In the genomic region with DNA sequence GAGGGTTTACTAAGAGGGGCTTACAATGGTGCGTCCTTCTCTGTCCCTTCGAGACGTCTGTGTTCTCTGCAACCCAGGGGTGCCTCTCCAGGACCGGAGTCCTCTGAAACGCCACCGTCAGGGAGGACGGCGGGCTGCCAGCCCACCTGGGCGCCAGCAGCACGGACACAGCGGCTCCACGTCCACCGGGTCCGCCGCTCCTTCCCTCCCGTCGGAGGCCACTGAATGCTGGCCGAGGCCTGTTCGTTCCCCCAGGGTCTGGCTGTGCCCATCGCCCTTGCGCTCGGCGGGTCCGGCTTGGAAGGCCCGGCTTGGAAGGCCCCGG, we compare ENCODE assay signal across 8 cellular contexts. TPM values are rescaled to one million over a fixed set of nuclear protein-coding genes. Genes with fewer than 3 reads are reported as not detected.
DNase-seq lines count a peak whose midpoint lies in the region; ATAC-seq and TF ChIP-seq lines count a peak whose summit lies in the region.

No MANE protein-coding gene starts in this region.

- H3K4me2 ChIP-seq in SU-DHL-6 (ENCODE audit: low read depth, low read length, poor library complexity, severe bottlenecking): peak overlapping the region; percentile 72

- ATAC-seq in GM21576 (IDR thresholded peaks at IDR 0.05; ENCODE audit: unreplicated experiment): no peak
- no peak for ATAC-seq in esophagus mucosa

- H3F3A ChIP-seq in SU-DHL-6 (ENCODE audit: insufficient read depth): 0 out of 2 replicates have a peak, but pooled peaks cover 7% of the 10 kb centered on the region

- peaks cover 15% of the 10 kb centered on the region for H3K36me3 Mint-ChIP-seq in T-helper 1 cell treated with Interleukin-12 subunit alpha and Interleukin-12 subunit beta and Interleukin-4 antibody, amounts not matched to agents 30 μg/mL and 1 μg/mL, for 36 hours (ENCODE audit: low read depth)

- H3K27me3 ChIP-seq in SU-DHL-6 (ENCODE audit: low read length) (no peaks in the 10 kb centered on the region), iPS DF 6.9 (ENCODE audit: control insufficient read depth, insufficient read depth, low read length) (no peaks in the 10 kb centered on the region), stomach smooth muscle (ENCODE audit: control insufficient read depth in 1 of 2, insufficient read depth in 2 of 2, low read length in 2 of 2) (no peaks in the 10 kb centered on the region)

- H3K9me3 ChIP-seq in SU-DHL-6 (ENCODE audit: insufficient read depth, low read length): no peaks in the 10 kb centered on the region
- no peaks in the 10 kb centered on the region for H3K9me3 ChIP-seq in iPS DF 6.9 (ENCODE audit: control insufficient read depth, insufficient read depth, low read length)
- no peaks in the 10 kb centered on the region for H3K9me3 ChIP-seq in stomach smooth muscle (ENCODE audit: control insufficient read depth in 2 of 2, low read length in 2 of 2)

- no peaks in the 10 kb centered on the region for H3K36me3 ChIP-seq in SU-DHL-6 (ENCODE audit: low read length)
- 0 out of 2 replicates have a peak, but pooled peaks cover 4% of the 10 kb centered on the region for H3K36me3 ChIP-seq in iPS DF 6.9 (ENCODE audit: control insufficient read depth, insufficient read depth, low read length)
- no peaks in the 10 kb centered on the region for H3K36me3 ChIP-seq in stomach smooth muscle (ENCODE audit: control insufficient read depth in 2 of 2, insufficient read depth in 2 of 2, low read length in 2 of 2)

- H3K27ac Mint-ChIP-seq in T-helper 1 cell treated with Interleukin-12 subunit alpha and Interleukin-12 subunit beta and Interleukin-4 antibody, amounts not matched to agents 30 μg/mL and 1 μg/mL, for 36 hours: no peak overlapping the region

- H3K4me3 ChIP-seq in SU-DHL-6 (ENCODE audit: insufficient read depth, low read length, poor library complexity, severe bottlenecking) (peak overlapping the region; percentile 86), iPS DF 6.9 (ENCODE audit: low read length) (peak overlapping the region; percentile 94), stomach smooth muscle (ENCODE audit: low read length in 2 of 2) (peak overlapping the region; percentile 82 to 92)

- peaks cover 25% of the 10 kb centered on the region for H3K4me1 Mint-ChIP-seq in T-helper 1 cell treated with Interleukin-12 subunit alpha and Interleukin-12 subunit beta and Interleukin-4 antibody, amounts not matched to agents 30 μg/mL and 1 μg/mL, for 36 hours (ENCODE audit: low read depth)

- H3K9ac ChIP-seq in SU-DHL-6 (ENCODE audit: low read length) (peak overlapping the region; percentile 84), stomach smooth muscle (ENCODE audit: low read length in 2 of 2) (peak overlapping the region; percentile 72 to 73)

- TF ChIP-seq CTCF in SU-DHL-6 (IDR thresholded peaks at IDR 0.05; ENCODE audit: insufficient read depth, low read length, poor library complexity, severe bottlenecking): no peak

- H3K27ac ChIP-seq in SU-DHL-6 (ENCODE audit: low read depth, low read length): no peak overlapping the region
- no peak overlapping the region for H3K27ac ChIP-seq in iPS DF 6.9 (ENCODE audit: low read length)
- H3K27ac ChIP-seq in stomach smooth muscle (ENCODE audit: low read length): no peak overlapping the region

- H3K4me1 ChIP-seq in iPS DF 6.9 (ENCODE audit: control insufficient read depth, insufficient read depth, low read length) (peaks cover 7% of the 10 kb centered on the region), stomach smooth muscle (ENCODE audit: control insufficient read depth, insufficient read depth, low read length) (peaks cover 45% of the 10 kb centered on the region)

- H3K79me2 ChIP-seq in SU-DHL-6 (ENCODE audit: insufficient read depth, low read length): peaks cover 32% of the 10 kb centered on the region

- H4K20me1 ChIP-seq in SU-DHL-6 (ENCODE audit: low read depth, low read length): no peaks in the 10 kb centered on the region

- DNase-seq in T-helper 1 cell (no peak), iPS DF 6.9 (ENCODE audit: low read depth, low spot score) (no peak), NCI-H146 treated with DMSO at 0.1 percent for 48 hours (lab: John Stamatoyannopoulos, UW; ENCODE audit: unreplicated experiment) (no peak)

- H3K27me3 Mint-ChIP-seq in T-helper 1 cell treated with Interleukin-12 subunit alpha and Interleukin-12 subunit beta and Interleukin-4 antibody, amounts not matched to agents 30 μg/mL and 1 μg/mL, for 36 hours (ENCODE audit: low read depth): no peaks in the 10 kb centered on the region

- no peaks in the 10 kb centered on the region for H3K9me3 Mint-ChIP-seq in T-helper 1 cell treated with Interleukin-12 subunit alpha and Interleukin-12 subunit beta and Interleukin-4 antibody, amounts not matched to agents 30 μg/mL and 1 μg/mL, for 36 hours

- no CpG with 5 or more reads among the region's 26 CpGs for WGBS in iPS DF 6.9 (ENCODE audit: insufficient coverage, insufficient read length)

- H2AFZ ChIP-seq in SU-DHL-6 (ENCODE audit: low read depth, low read length, severe bottlenecking): peak overlapping the region; percentile 8

- H3K4me3 Mint-ChIP-seq in T-helper 1 cell treated with Interleukin-12 subunit alpha and Interleukin-12 subunit beta and Interleukin-4 antibody, amounts not matched to agents 30 μg/mL and 1 μg/mL, for 36 hours: peak overlapping the region; percentile 71

- no peaks in the 10 kb centered on the region for H3K9me2 ChIP-seq in SU-DHL-6 (replicated peaks; ENCODE audit: insufficient read depth, low read length)

RNA-seq across cellular contexts. Expression of a gene that starts 0.4 kb away (rescaled TPM):
- total RNA-seq in esophagus mucosa: 13.1 TPM

RNA-seq across cellular contexts. Expression of a gene that starts 0.7 kb away (rescaled TPM):
- 41.2 TPM for total RNA-seq in esophagus mucosa

RNA-seq across cellular contexts. Expression of a gene that starts 15.7 kb away (rescaled TPM):
- total RNA-seq in esophagus mucosa: 2.7 TPM

RNA-seq across cellular contexts. Expression of a gene that starts 56.7 kb away (rescaled TPM):
- total RNA-seq in esophagus mucosa: 24.6 TPM
